ENCODE assay signal across 12 cellular contexts in the genomic region with DNA sequence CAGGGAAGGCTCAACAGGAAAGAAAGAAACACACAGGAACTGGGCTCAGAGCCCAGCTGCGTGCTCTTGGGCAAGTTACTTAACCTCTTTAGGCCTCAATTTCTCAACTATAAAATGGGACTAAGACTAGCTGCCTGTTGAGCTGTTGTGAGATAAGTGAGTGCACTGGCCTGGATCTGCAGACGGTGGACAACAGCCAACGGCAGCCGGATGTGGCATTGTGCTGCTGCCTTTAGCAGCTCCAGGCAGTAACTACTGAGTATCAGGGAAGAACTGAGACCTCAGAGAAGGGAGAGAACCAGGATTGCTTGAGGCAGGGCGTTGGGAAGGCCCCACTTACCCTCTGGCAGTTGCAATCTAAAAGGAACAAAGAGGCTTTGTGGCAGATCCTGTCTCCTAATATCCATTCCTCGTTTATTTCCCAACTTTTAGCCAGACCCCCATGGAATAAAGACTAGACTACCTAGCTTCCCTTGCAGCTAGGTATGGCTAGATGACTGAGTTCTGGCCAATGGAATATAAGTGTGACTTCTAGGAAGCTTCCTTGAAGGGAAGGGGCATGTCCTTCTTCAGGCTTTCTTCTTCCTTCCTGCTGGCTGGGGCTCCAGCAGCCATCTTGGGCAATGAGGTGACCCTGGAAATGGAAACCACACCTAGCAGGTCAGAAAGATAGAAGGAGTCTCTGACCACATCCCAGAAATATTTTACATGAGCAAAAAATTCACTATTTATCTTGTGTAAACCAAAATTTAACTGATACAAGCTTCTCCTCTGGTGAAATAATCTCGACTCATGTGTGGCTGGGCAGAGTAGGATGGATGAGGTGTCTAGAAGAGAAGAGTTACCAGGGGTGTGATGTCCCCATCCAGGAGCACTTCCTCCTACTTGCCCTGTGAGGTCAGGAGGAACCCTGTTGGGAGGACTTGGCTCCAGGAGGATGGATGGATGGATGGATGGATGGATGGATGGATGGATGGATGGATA.
DNase-seq lines count a peak whose midpoint lies in the region; ATAC-seq and TF ChIP-seq lines count a peak whose summit lies in the region.
"Had no signal": no experiment of that assay in that cellular context is flagged by ENCODE, and none has a peak within 500 bp of the region (broad histone marks: within the 10 kb centered on the region; RNA-seq: fewer than 3 reads in every experiment).

No MANE protein-coding gene starts in this region.

- peaks cover 13% of the 10 kb centered on the region for H3K27me3 Mint-ChIP-seq in glutamatergic neuron (ENCODE audit: unreplicated experiment)

- no peaks in the 10 kb centered on the region for H3K27me3 ChIP-seq in dorsolateral prefrontal cortex
- no peaks in the 10 kb centered on the region for H3K27me3 ChIP-seq in lower lobe of right lung (ENCODE audit: low read depth)
- no peaks in the 10 kb centered on the region for H3K27me3 ChIP-seq in thymus (ENCODE audit: control insufficient read depth, insufficient read depth)
- H3K27me3 ChIP-seq in BE2C: no peaks in the 10 kb centered on the region

- intact Hi-C loops in dorsolateral prefrontal cortex (cut with DNase I) (no loop called here), lower lobe of right lung (cut with DNase I) (no loop called here)

- H3K27ac ChIP-seq in dorsolateral prefrontal cortex (peak overlapping the region in 46 of 59 donors; percentile 3 to 83 (median 58)), lower lobe of right lung (peak overlapping the region; percentile 88), thymus (ENCODE audit: low read depth) (peak overlapping the region; percentile 31)

- H3K4me1 ChIP-seq in lower lobe of right lung: peaks cover 37% of the 10 kb centered on the region
- H3K4me1 ChIP-seq in thymus (ENCODE audit: control insufficient read depth, insufficient read depth, low read length): no peaks in the 10 kb centered on the region
- H3K4me1 ChIP-seq in BE2C: peaks cover 32% of the 10 kb centered on the region

- 73% methylated on average over 7 of the region's 7 CpGs for WGBS in thymus

- H3K36me3 ChIP-seq in lower lobe of right lung (no peaks in the 10 kb centered on the region), thymus (ENCODE audit: control insufficient read depth, insufficient read depth) (no peaks in the 10 kb centered on the region), BE2C (no peaks in the 10 kb centered on the region)

- TF ChIP-seq CTCF in dorsolateral prefrontal cortex (IDR thresholded peaks at IDR 0.05 in 54 of 56, conservative IDR thresholded peaks at IDR 0.05 in 2 of 56; ENCODE audit: low read depth in 1 of 56, partially characterized antibody in 56 of 56): no peak
- no peak for TF ChIP-seq CTCF in lower lobe of right lung (IDR thresholded peaks at IDR 0.05)
- TF ChIP-seq CTCF in glutamatergic neuron (IDR thresholded peaks at IDR 0.05; ENCODE audit: partially characterized antibody, unreplicated experiment): no peak
- no peak for TF ChIP-seq CTCF in BE2C (IDR thresholded peaks at IDR 0.05; ENCODE audit: low read depth, low read length)

- no peak overlapping the region for H3K27ac Mint-ChIP-seq in glutamatergic neuron (ENCODE audit: unreplicated experiment)
- H3K27ac Mint-ChIP-seq: endodermal cell had no signal

- H3K9me3 ChIP-seq in lower lobe of right lung (no peaks in the 10 kb centered on the region), thymus (ENCODE audit: control insufficient read depth) (no peaks in the 10 kb centered on the region), BE2C (no peaks in the 10 kb centered on the region; the same call in 1 of the 2 replicates)

- no peaks in the 10 kb centered on the region for H3K36me3 Mint-ChIP-seq in glutamatergic neuron (ENCODE audit: unreplicated experiment)

- H3K4me1 Mint-ChIP-seq in glutamatergic neuron (ENCODE audit: low read depth, unreplicated experiment): peaks cover 2% of the 10 kb centered on the region

- ATAC-seq in lower lobe of right lung: no peak

- DNase-seq in HT1080 (ENCODE audit: low read depth): peak; percentile 94
- no peak for DNase-seq in dorsolateral prefrontal cortex
- DNase-seq in lower lobe of right lung: peak; percentile 84
- DNase-seq in glutamatergic neuron: no peak
- no peak for DNase-seq in globus pallidus (ENCODE audit: low spot score)
- no peak for DNase-seq in BE2C
- no peak for DNase-seq in activated CD8-positive, alpha-beta memory T cell treated with anti-CD3 and anti-CD28 coated beads, Interleukin-2, amount 50 U/mL, for 48 hours
- DNase-seq: endodermal cell, NCI-H1105 treated with DMSO at 0.1 percent for 48 hours, SW 1271 had no signal

- no peak overlapping the region for H3K4me3 Mint-ChIP-seq in glutamatergic neuron (ENCODE audit: unreplicated experiment)
- H3K4me3 Mint-ChIP-seq: endodermal cell, nephron had no signal

- H3K9me3 Mint-ChIP-seq in glutamatergic neuron (ENCODE audit: unreplicated experiment): peaks cover 7% of the 10 kb centered on the region
- H3K9me3 Mint-ChIP-seq: nephron had no signal

- no peak overlapping the region for H3K4me3 ChIP-seq in dorsolateral prefrontal cortex
- no peak overlapping the region for H3K4me3 ChIP-seq in lower lobe of right lung
- H3K4me3 ChIP-seq in thymus (ENCODE audit: low read length): no peak overlapping the region
- no peak overlapping the region for H3K4me3 ChIP-seq in BE2C (ENCODE audit: low read depth, low read length)

Comparison
In these comparisons a context has a peak if more than half of its experiments do, and no peak if none do; other contexts are left out.
1. DNase-seq: peak in HT1080 (single experiment) and lower lobe of right lung (single experiment); none in dorsolateral prefrontal cortex (0 of 10), glutamatergic neuron (single experiment), globus pallidus (single experiment), BE2C (single experiment) and activated CD8-positive, alpha-beta memory T cell treated with anti-CD3 and anti-CD28 coated beads, Interleukin-2, amount 50 U/mL, for 48 hours (single experiment).
2. H3K27ac ChIP-seq: peak in every context shown above with its lines; median percentile 88 in lower lobe of right lung; 58 in dorsolateral prefrontal cortex; 31 in thymus.